In the genomic region with DNA sequence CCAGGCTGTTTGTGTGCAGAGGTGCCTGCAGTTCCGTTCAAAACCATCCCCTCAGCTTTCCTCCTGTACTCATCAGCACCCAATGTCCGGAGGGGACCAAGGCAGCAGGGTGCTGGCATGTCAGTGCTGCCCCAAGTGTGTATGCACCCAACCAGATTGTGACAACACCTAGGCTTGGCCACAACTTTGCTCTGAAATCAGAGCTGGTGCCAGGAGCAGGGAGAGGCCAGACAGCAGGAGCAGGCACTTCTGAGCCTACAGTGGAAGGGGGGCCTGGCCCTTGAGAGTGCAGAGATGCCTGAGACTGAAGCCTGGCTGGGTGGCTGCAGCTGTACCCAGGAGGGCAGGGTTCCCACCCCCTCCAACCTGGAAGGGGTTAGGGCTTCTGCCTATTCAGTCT, we compare ENCODE assay signal across 19 cellular contexts. TPM values are rescaled to one million over a fixed set of nuclear protein-coding genes. Genes with fewer than 3 reads are reported as not detected.
DNase-seq lines count a peak whose midpoint lies in the region; ATAC-seq and TF ChIP-seq lines count a peak whose summit lies in the region.
"Had no signal": no experiment of that assay in that cellular context is flagged by ENCODE, and none has a peak within 500 bp of the region (broad histone marks: within the 10 kb centered on the region; RNA-seq: fewer than 3 reads in every experiment).

No MANE protein-coding gene starts in this region.

- no peaks in the 10 kb centered on the region for H3K36me3 ChIP-seq in right atrium auricular region
- H3K36me3 ChIP-seq in endodermal cell (ENCODE audit: control insufficient read depth, insufficient read depth, low read length): no peaks in the 10 kb centered on the region
- no peaks in the 10 kb centered on the region for H3K36me3 ChIP-seq in thyroid gland
- H3K36me3 ChIP-seq: BE2C had no signal

- 94 to 98% methylated on average over 2 of the region's 2 CpGs for WGBS in endodermal cell (ENCODE audit: insufficient coverage in 1 of 2, insufficient read length in 1 of 2), 2 experiments
- 79 to 92% methylated on average over 2 of the region's 2 CpGs for WGBS in thyroid gland, 2 donors

- no peak for DNase-seq in Right ventricle myocardium superior
- DNase-seq in right atrium auricular region (ENCODE audit: low spot score): no peak
- DNase-seq in endodermal cell: no peak
- DNase-seq in thyroid gland: peak; percentile 40 to 43
- DNase-seq in nucleus accumbens (lab: John Stamatoyannopoulos, UW): no peak
- DNase-seq: 8988T; ACHN; AML-193; BE2C; C1 segment of cervical spinal cord; Caco-2; CD4-positive, CD25-positive, alpha-beta regulatory T cell; CD8-positive, alpha-beta T cell; DMS153; DND-41; H7; HCEC 1CT had no signal

- H3K4me1 Mint-ChIP-seq in endodermal cell: peaks cover 32% of the 10 kb centered on the region
- H3K4me1 Mint-ChIP-seq: CD4-positive, CD25-positive, alpha-beta regulatory T cell had no signal

- peak; percentile 56 for ATAC-seq in Right ventricle myocardium superior (ENCODE audit: poor library complexity)
- no peak for ATAC-seq in HG03159 (IDR thresholded peaks at IDR 0.05; ENCODE audit: unreplicated experiment)
- ATAC-seq: A549; CD8-positive, alpha-beta T cell had no signal

- no peak overlapping the region for H3K4me3 Mint-ChIP-seq in endodermal cell
- H3K4me3 Mint-ChIP-seq: CD4-positive, CD25-positive, alpha-beta regulatory T cell; CD8-positive, alpha-beta T cell had no signal

- TF ChIP-seq CTCF in right atrium auricular region (IDR thresholded peaks at IDR 0.05) (no peak), endodermal cell (conservative IDR thresholded peaks at IDR 0.05) (no peak), thyroid gland (IDR thresholded peaks at IDR 0.05) (no peak)

- no peaks in the 10 kb centered on the region for H3K4me1 ChIP-seq in right atrium auricular region
- H3K4me1 ChIP-seq in endodermal cell (ENCODE audit: control insufficient read depth, insufficient read depth, low read length): peaks cover 12% of the 10 kb centered on the region
- H3K4me1 ChIP-seq in thyroid gland: no peaks in the 10 kb centered on the region
- H3K4me1 ChIP-seq: A549, BE2C had no signal

- no peaks in the 10 kb centered on the region for H3K36me3 Mint-ChIP-seq in endodermal cell (ENCODE audit: low read depth)

- H3K27ac ChIP-seq in right atrium auricular region (no peak overlapping the region), endodermal cell (ENCODE audit: low read depth, low read length) (no peak overlapping the region), thyroid gland (no peak overlapping the region)
- H3K27ac ChIP-seq: A549 had no signal

- H3K27me3 ChIP-seq in right atrium auricular region (no peaks in the 10 kb centered on the region), endodermal cell (ENCODE audit: control insufficient read depth, insufficient read depth, low read length, poor library complexity, severe bottlenecking) (no peaks in the 10 kb centered on the region), thyroid gland (no peaks in the 10 kb centered on the region)
- H3K27me3 ChIP-seq: BE2C had no signal

- H3K27me3 Mint-ChIP-seq in endodermal cell (ENCODE audit: insufficient read depth): peaks cover 15% of the 10 kb centered on the region

- no peak for TF ChIP-seq POLR2A in thyroid gland (IDR thresholded peaks at IDR 0.05)

- H3K9me3 ChIP-seq in right atrium auricular region: no peaks in the 10 kb centered on the region
- peaks cover 22% of the 10 kb centered on the region for H3K9me3 ChIP-seq in endodermal cell (ENCODE audit: control insufficient read depth, low read length)
- H3K9me3 ChIP-seq in thyroid gland: no peaks in the 10 kb centered on the region
- H3K9me3 ChIP-seq: A549, BE2C had no signal

- intact Hi-C loops in Right ventricle myocardium superior (cut with DNase I): no loop called here
- intact Hi-C loops in thyroid gland (cut with DNase I): no loop called here

- no peak overlapping the region for H3K9ac ChIP-seq in endodermal cell (ENCODE audit: extremely low read depth, low read length, poor library complexity, severe bottlenecking)

- peaks cover 3% of the 10 kb centered on the region for H3K9me3 Mint-ChIP-seq in endodermal cell

- H3K27ac Mint-ChIP-seq in endodermal cell: no peak overlapping the region
- H3K27ac Mint-ChIP-seq: CD4-positive, CD25-positive, alpha-beta regulatory T cell; CD8-positive, alpha-beta T cell had no signal

- H3K4me3 ChIP-seq in right atrium auricular region (no peak overlapping the region), endodermal cell (ENCODE audit: low read length) (peak overlapping the region; percentile 36), thyroid gland (replicated peaks in 1 of 3) (no peak overlapping the region)
- H3K4me3 ChIP-seq: A549 had no signal

RNA-seq across cellular contexts. Expression of a gene that starts 56.5 kb away (rescaled TPM):
- 3.3 TPM for total RNA-seq in Right ventricle myocardium superior
- total RNA-seq in right atrium auricular region: 1 to 10 TPM; 6.3 to 8.5 TPM
- 10 to 100 TPM; 15.3 to 26.7 TPM for total RNA-seq in endodermal cell
- polyA plus RNA-seq in endodermal cell (2013, experiment 1 of 2): 9.0 TPM
- polyA plus RNA-seq in endodermal cell (2013, experiment 2 of 2): 10.0 TPM
- total RNA-seq in thyroid gland: 10 to 100 TPM in 2 of 4 donors, 1 to 10 TPM in 2; 4.3 to 15.5 (median 10.2) TPM

Comparison
In these comparisons a context has a peak if more than half of its experiments do, and no peak if none do; other contexts are left out.
1. DNase-seq: peak in thyroid gland (2 of 2); none in Right ventricle myocardium superior (single experiment), right atrium auricular region (single experiment), endodermal cell (single experiment) and nucleus accumbens (0 of 56).